Comparison of ENCODE assay signal across 9 cellular contexts in genomic region chr13:83881917-83882625, GRCh38. TPM values are rescaled to one million over a fixed set of nuclear protein-coding genes. Genes with fewer than 3 reads are reported as not detected.
A peak's percentile ranks its signal among the peaks of the same experiment; 100 is the strongest.
DNase-seq lines count a peak whose midpoint lies in the region; ATAC-seq and TF ChIP-seq lines count a peak whose summit lies in the region.
"Had no signal": no experiment of that assay in that cellular context is flagged by ENCODE, and none has a peak within 500 bp of the region (broad histone marks: within the 10 kb centered on the region; RNA-seq: fewer than 3 reads in every experiment).

A gene with protein sequence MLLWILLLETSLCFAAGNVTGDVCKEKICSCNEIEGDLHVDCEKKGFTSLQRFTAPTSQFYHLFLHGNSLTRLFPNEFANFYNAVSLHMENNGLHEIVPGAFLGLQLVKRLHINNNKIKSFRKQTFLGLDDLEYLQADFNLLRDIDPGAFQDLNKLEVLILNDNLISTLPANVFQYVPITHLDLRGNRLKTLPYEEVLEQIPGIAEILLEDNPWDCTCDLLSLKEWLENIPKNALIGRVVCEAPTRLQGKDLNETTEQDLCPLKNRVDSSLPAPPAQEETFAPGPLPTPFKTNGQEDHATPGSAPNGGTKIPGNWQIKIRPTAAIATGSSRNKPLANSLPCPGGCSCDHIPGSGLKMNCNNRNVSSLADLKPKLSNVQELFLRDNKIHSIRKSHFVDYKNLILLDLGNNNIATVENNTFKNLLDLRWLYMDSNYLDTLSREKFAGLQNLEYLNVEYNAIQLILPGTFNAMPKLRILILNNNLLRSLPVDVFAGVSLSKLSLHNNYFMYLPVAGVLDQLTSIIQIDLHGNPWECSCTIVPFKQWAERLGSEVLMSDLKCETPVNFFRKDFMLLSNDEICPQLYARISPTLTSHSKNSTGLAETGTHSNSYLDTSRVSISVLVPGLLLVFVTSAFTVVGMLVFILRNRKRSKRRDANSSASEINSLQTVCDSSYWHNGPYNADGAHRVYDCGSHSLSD (minus strand): TSS chr13:83882474. CDS start chr13:83881507, 967 bp downstream.

- DNase-seq in CD4-positive, CD25-positive, alpha-beta regulatory T cell, result peak in 2 of 3 donors; percentile 1 to 18
- DNase-seq in SK-N-MC (ENCODE audit: low read depth, low spot score) (peak; percentile 24), fibroblast of peridontal ligament (ENCODE audit: extremely low read depth) (peak; percentile 74), osteoblast (ENCODE audit: insufficient read length, low spot score, missing footprints) (peak; percentile 58)

- no peak within 1 kb of the TSS for H3K4me3 ChIP-seq in CD4-positive, CD25-positive, alpha-beta regulatory T cell (ENCODE audit: low read depth, low read length)
- H3K4me3 ChIP-seq in SK-N-MC (peak within 1 kb of the TSS; percentile 72), osteoblast (ENCODE audit: insufficient read depth, low read length) (peak within 1 kb of the TSS; percentile 57), gastroesophageal sphincter (peak within 1 kb of the TSS in 1 of 2 donors; percentile 5)

- no peaks in the 10 kb centered on the region for H3K36me3 Mint-ChIP-seq in CD4-positive, CD25-positive, alpha-beta regulatory T cell

- no peaks in the 10 kb centered on the region for H4K20me1 ChIP-seq in osteoblast (ENCODE audit: insufficient read depth, low read length)

- no peak for TF ChIP-seq POLR2A in gastroesophageal sphincter (IDR thresholded peaks at IDR 0.05)

- H3K27me3 ChIP-seq in CD4-positive, CD25-positive, alpha-beta regulatory T cell (ENCODE audit: control insufficient read depth, insufficient read depth, low read length), result peaks cover 2% of the 10 kb centered on the region
- H3K27me3 ChIP-seq in osteoblast (ENCODE audit: insufficient read depth, low read length) (peaks cover 11% of the 10 kb centered on the region), gastroesophageal sphincter (peaks cover 76% of the 10 kb centered on the region)

- TF ChIP-seq EP300 in gastroesophageal sphincter (IDR thresholded peaks at IDR 0.05), result no peak

- peaks cover 0 to 25% (median 0%) of the 10 kb centered on the region in 4 donors for H3K4me1 Mint-ChIP-seq in CD4-positive, CD25-positive, alpha-beta regulatory T cell

- H3K4me1 ChIP-seq in CD4-positive, CD25-positive, alpha-beta regulatory T cell (ENCODE audit: control insufficient read depth, insufficient read depth, low read length, poor library complexity, severe bottlenecking), result no peaks in the 10 kb centered on the region
- H3K4me1 ChIP-seq in osteoblast (ENCODE audit: insufficient read depth, low read length) (peaks cover 8% of the 10 kb centered on the region), gastroesophageal sphincter (peaks cover 0 to 39% (median 0%) of the 10 kb centered on the region in 3 donors)

- peak within 1 kb of the TSS; percentile 79 for H3K4me2 ChIP-seq in osteoblast (ENCODE audit: insufficient read depth, low read length)

- no peaks in the 10 kb centered on the region for H3K9me3 ChIP-seq in CD4-positive, CD25-positive, alpha-beta regulatory T cell (ENCODE audit: control insufficient read depth in 2 of 2, low read length in 2 of 2)
- H3K9me3 ChIP-seq in SK-N-MC (ENCODE audit: low read depth, low read length) (no peaks in the 10 kb centered on the region), osteoblast (ENCODE audit: low read depth, low read length) (no peaks in the 10 kb centered on the region), gastroesophageal sphincter (no peaks in the 10 kb centered on the region)

- H3K36me3 ChIP-seq in CD4-positive, CD25-positive, alpha-beta regulatory T cell (ENCODE audit: control insufficient read depth, insufficient read depth, low read length), result no peaks in the 10 kb centered on the region
- H3K36me3 ChIP-seq in SK-N-MC (ENCODE audit: insufficient read depth, low read length) (no peaks in the 10 kb centered on the region), osteoblast (ENCODE audit: insufficient read depth, low read length) (no peaks in the 10 kb centered on the region), gastroesophageal sphincter (no peaks in the 10 kb centered on the region)

- no peak within 1 kb of the TSS for H3K4me3 Mint-ChIP-seq in CD4-positive, CD25-positive, alpha-beta regulatory T cell

- ATAC-seq in CD4-positive, CD25-positive, alpha-beta regulatory T cell (ENCODE audit: low read depth in 2 of 2), result no peak
- ATAC-seq in HG02610 (IDR thresholded peaks at IDR 0.05; ENCODE audit: unreplicated experiment) (peak; percentile 59), HG03442 (IDR thresholded peaks at IDR 0.05; ENCODE audit: unreplicated experiment) (no peak), gastroesophageal sphincter (no peak), HG03135 (IDR thresholded peaks at IDR 0.05; ENCODE audit: unreplicated experiment) (no peak)

- no peak within 1 kb of the TSS for H3K9ac ChIP-seq in SK-N-MC (ENCODE audit: insufficient read length)

- no peak for TF ChIP-seq CTCF in osteoblast (IDR thresholded peaks at IDR 0.05; ENCODE audit: extremely low read depth, low read depth, low read length)
- TF ChIP-seq CTCF in gastroesophageal sphincter (IDR thresholded peaks at IDR 0.05), result no peak

- H3K27ac Mint-ChIP-seq in CD4-positive, CD25-positive, alpha-beta regulatory T cell, result no peak within 1 kb of the TSS

- H3K27ac ChIP-seq in CD4-positive, CD25-positive, alpha-beta regulatory T cell (ENCODE audit: insufficient read depth, low read length, poor library complexity, severe bottlenecking), result no peak within 1 kb of the TSS
- H3K27ac ChIP-seq in SK-N-MC (no peak within 1 kb of the TSS), osteoblast (ENCODE audit: low read depth, low read length) (no peak within 1 kb of the TSS), gastroesophageal sphincter (no peak within 1 kb of the TSS)
- H3K27ac ChIP-seq: HL-60 had no signal

- H3K27me3 Mint-ChIP-seq in CD4-positive, CD25-positive, alpha-beta regulatory T cell, result peaks cover 53% of the 10 kb centered on the region

- WGBS in gastroesophageal sphincter (ENCODE audit: low coverage in 1 of 2), 2 donors, result 1 to 2% methylated on average over 7 to 25 of the region's 32 CpGs

- H2AFZ ChIP-seq in osteoblast (ENCODE audit: low read length), result no peak within 1 kb of the TSS

- H3K79me2 ChIP-seq in osteoblast (ENCODE audit: insufficient read depth, low read length), result no peaks in the 10 kb centered on the region

- H3K9me3 Mint-ChIP-seq in CD4-positive, CD25-positive, alpha-beta regulatory T cell, result peaks cover 0 to 15% (median 4%) of the 10 kb centered on the region in 7 donors

RNA-seq across cellular contexts. Expression of the gene that starts here (rescaled TPM):
- total RNA-seq in CD4-positive, CD25-positive, alpha-beta regulatory T cell, result not detected
- polyA plus RNA-seq in CD4-positive, CD25-positive, alpha-beta regulatory T cell, result not detected
- total RNA-seq in osteoblast (not detected in 2 replicates), gastroesophageal sphincter (not detected)

Comparison
In these comparisons a context has a peak if more than half of its experiments do, and no peak if none do; other contexts are left out.
1. Peak in DNase-seq in CD4-positive, CD25-positive, alpha-beta regulatory T cell; RNA of the gene not detected or under 1 TPM.
2. Peak in DNase-seq, H3K4me3 ChIP-seq and H3K4me2 ChIP-seq in osteoblast; RNA of the gene not detected or under 1 TPM.
3. DNase-seq: peak in every context shown above with its lines; median percentile 74 in fibroblast of peridontal ligament; 58 in osteoblast; 24 in SK-N-MC; 10 in CD4-positive, CD25-positive, alpha-beta regulatory T cell.